23 cellular contexts compared by ENCODE assay signal in genomic region chrX:39866229-39866628, GRCh38.
DNase-seq lines count a peak whose midpoint lies in the region; ATAC-seq, FAIRE-seq and TF ChIP-seq lines count a peak whose summit lies in the region.
"Had no signal": no experiment of that assay in that cellular context is flagged by ENCODE, and none has a peak within 500 bp of the region (broad histone marks: within the 10 kb centered on the region; RNA-seq: fewer than 3 reads in every experiment).

No MANE protein-coding gene starts in this region.

- DNase-seq in DMS53 (lab: John Stamatoyannopoulos, UW) (peak; percentile 72), H4 (ENCODE audit: low spot score) (peak; percentile 27), astrocyte (ENCODE audit: low read depth) (no peak), breast epithelium (ENCODE audit: low spot score in 2 of 2) (no peak), OCI-M1 (lab: John Stamatoyannopoulos, UW) (no peak)
- DNase-seq in stimulated activated CD4-positive, alpha-beta T cell treated with anti-CD3 and anti-CD28 coated beads, Interleukin-4, amount 100 ng/mL, for 1 hour, result no peak
- DNase-seq: activated CD4-positive, alpha-beta T cell treated with anti-CD3 and anti-CD28 coated beads, Interleukin-2, amount 10 ng/mL, durations not matched to agents 24 days and 14 days; activated CD8-positive, alpha-beta memory T cell treated with anti-CD3 and anti-CD28 coated beads, Interleukin-2, amount 10 ng/mL, durations not matched to agents 7 days and 5 days; CD4-positive, alpha-beta memory T cell; DMS79 treated with DMSO at 0.1 percent for 48 hours; foreskin melanocyte; hypothalamus; islet precursor cell; NCI-H1436 treated with DMSO at 0.1 percent for 48 hours; Peyer's patch; SJCRH30; T-helper 1 cell; transverse colon had no signal

- H3K4me3 Mint-ChIP-seq in astrocyte (ENCODE audit: unreplicated experiment), result no peak overlapping the region
- H3K4me3 Mint-ChIP-seq in nephron, result no peak overlapping the region
- H3K4me3 Mint-ChIP-seq: activated CD4-positive, alpha-beta T cell treated with anti-CD3 and anti-CD28 coated beads, Interleukin-2, amount 10 ng/mL, durations not matched to agents 24 days and 14 days; activated CD8-positive, alpha-beta memory T cell treated with anti-CD3 and anti-CD28 coated beads, Interleukin-2, amount 10 ng/mL, durations not matched to agents 7 days and 5 days; activated naive CD4-positive, alpha-beta T cell treated with anti-CD3 and anti-CD28 coated beads, Interleukin-2, amount 50 U/mL, for 24 hours; CD4-positive, alpha-beta memory T cell had no signal

- H4K20me1 ChIP-seq in astrocyte (ENCODE audit: insufficient read depth, low read length), result no peaks in the 10 kb centered on the region

- H3K27ac ChIP-seq in astrocyte (ENCODE audit: low read depth, low read length) (no peak overlapping the region), breast epithelium (no peak overlapping the region)
- H3K27ac ChIP-seq: Peyer's patch, SJCRH30, transverse colon had no signal

- H3K4me1 Mint-ChIP-seq in astrocyte (ENCODE audit: low read depth, unreplicated experiment) (no peaks in the 10 kb centered on the region), nephron (peaks cover 6% of the 10 kb centered on the region)

- ATAC-seq in GM21390 (IDR thresholded peaks at IDR 0.05; ENCODE audit: unreplicated experiment), result no peak
- ATAC-seq: activated CD8-positive, alpha-beta memory T cell treated with anti-CD3 and anti-CD28 coated beads, Interleukin-2, amount 10 ng/mL, durations not matched to agents 7 days and 5 days; HepG2 had no signal

- H3K9ac ChIP-seq in astrocyte (ENCODE audit: low read length), result no peak overlapping the region

- no peaks in the 10 kb centered on the region for H3K79me2 ChIP-seq in astrocyte (ENCODE audit: insufficient read depth, low read length)

- intact Hi-C loops in breast epithelium (cut with DNase I; ENCODE audit: low total_unique reads), result no loop called here

- H3K27me3 Mint-ChIP-seq in astrocyte (ENCODE audit: low read depth, unreplicated experiment), result no peaks in the 10 kb centered on the region
- no peaks in the 10 kb centered on the region for H3K27me3 Mint-ChIP-seq in nephron (ENCODE audit: low read depth)
- H3K27me3 Mint-ChIP-seq: activated CD8-positive, alpha-beta memory T cell treated with anti-CD3 and anti-CD28 coated beads, Interleukin-2, amount 10 ng/mL, durations not matched to agents 7 days and 5 days; activated naive CD4-positive, alpha-beta T cell treated with anti-CD3 and anti-CD28 coated beads, Interleukin-2, amount 50 U/mL, for 24 hours; CD4-positive, alpha-beta memory T cell had no signal

- H2AFZ ChIP-seq in astrocyte (ENCODE audit: low read depth, low read length), result peak overlapping the region; percentile 10

- no peak overlapping the region for H3K4me3 ChIP-seq in astrocyte (ENCODE audit: insufficient read depth, low read depth, low read length)
- H3K4me3 ChIP-seq in breast epithelium, result no peak overlapping the region
- H3K4me3 ChIP-seq: Peyer's patch, SJCRH30, transverse colon had no signal

- no peak for TF ChIP-seq POLR2A in breast epithelium (IDR thresholded peaks at IDR 0.05)

- H3K9me3 Mint-ChIP-seq in astrocyte (ENCODE audit: unreplicated experiment) (peaks cover 2% of the 10 kb centered on the region), nephron (peaks cover 10% of the 10 kb centered on the region)
- H3K9me3 Mint-ChIP-seq: activated CD4-positive, alpha-beta T cell treated with anti-CD3 and anti-CD28 coated beads, Interleukin-2, amount 10 ng/mL, durations not matched to agents 24 days and 14 days; activated naive CD4-positive, alpha-beta T cell treated with anti-CD3 and anti-CD28 coated beads, Interleukin-2, amount 50 U/mL, for 24 hours had no signal

- H3K9me3 ChIP-seq in astrocyte (ENCODE audit: insufficient read depth, low read depth, low read length), result no peaks in the 10 kb centered on the region
- peaks cover 3 to 4% of the 10 kb centered on the region in 2 donors for H3K9me3 ChIP-seq in breast epithelium
- H3K9me3 ChIP-seq: Peyer's patch, SJCRH30, transverse colon had no signal

- H3K36me3 ChIP-seq in astrocyte (ENCODE audit: insufficient read depth, low read length), result no peaks in the 10 kb centered on the region
- H3K36me3 ChIP-seq in breast epithelium, result no peaks in the 10 kb centered on the region
- H3K36me3 ChIP-seq: Peyer's patch, SJCRH30, transverse colon had no signal

- TF ChIP-seq CTCF in astrocyte (IDR thresholded peaks at IDR 0.05; ENCODE audit: insufficient read depth, low read depth, low read length) (no peak), nephron (IDR thresholded peaks at IDR 0.05; ENCODE audit: unreplicated experiment in 3 of 3) (no peak), breast epithelium (IDR thresholded peaks at IDR 0.05) (no peak)

- peaks cover 4% of the 10 kb centered on the region for H3K4me1 ChIP-seq in astrocyte (ENCODE audit: insufficient read depth, low read length)
- H3K4me1 ChIP-seq in breast epithelium, result no peaks in the 10 kb centered on the region
- H3K4me1 ChIP-seq: Peyer's patch, transverse colon had no signal

- H3K27ac Mint-ChIP-seq in astrocyte (ENCODE audit: unreplicated experiment) (no peak overlapping the region), nephron (peak overlapping the region; percentile 48 to 61 (median 59))
- H3K27ac Mint-ChIP-seq: activated CD4-positive, alpha-beta T cell treated with anti-CD3 and anti-CD28 coated beads, Interleukin-2, amount 10 ng/mL, durations not matched to agents 24 days and 14 days; activated CD8-positive, alpha-beta memory T cell treated with anti-CD3 and anti-CD28 coated beads, Interleukin-2, amount 10 ng/mL, durations not matched to agents 7 days and 5 days; activated naive CD4-positive, alpha-beta T cell treated with anti-CD3 and anti-CD28 coated beads, Interleukin-2, amount 50 U/mL, for 24 hours had no signal

- no peak for FAIRE-seq in astrocyte (lab: Jason Lieb, UNC)
- FAIRE-seq: GM12891, HepG2 had no signal

- H3K36me3 Mint-ChIP-seq in astrocyte (ENCODE audit: low read depth, unreplicated experiment) (no peaks in the 10 kb centered on the region), nephron (ENCODE audit: low read depth) (no peaks in the 10 kb centered on the region)
- H3K36me3 Mint-ChIP-seq: CD4-positive, alpha-beta memory T cell had no signal

- H3K4me2 ChIP-seq in astrocyte (ENCODE audit: low read length), result no peak overlapping the region

- no peaks in the 10 kb centered on the region for H3K27me3 ChIP-seq in astrocyte (ENCODE audit: insufficient read depth, low read length)
- H3K27me3 ChIP-seq in breast epithelium, result peaks cover 0 to 36% of the 10 kb centered on the region in 2 donors
- H3K27me3 ChIP-seq: Peyer's patch, SJCRH30, transverse colon had no signal

Comparison
In these comparisons a context has a peak if more than half of its experiments do, and no peak if none do; other contexts are left out.
1. DNase-seq: peak in DMS53 (single experiment) and H4 (single experiment); none in astrocyte (single experiment), stimulated activated CD4-positive, alpha-beta T cell treated with anti-CD3 and anti-CD28 coated beads, Interleukin-4, amount 100 ng/mL, for 1 hour (single experiment), breast epithelium (0 of 2) and OCI-M1 (single experiment).